Comparison of ENCODE assay signal across 25 cellular contexts in genomic region chr13:114033541-114034315, GRCh38. TPM values are rescaled to one million over a fixed set of nuclear protein-coding genes. Genes with fewer than 3 reads are reported as not detected.
DNase-seq lines count a peak whose midpoint lies in the region; ATAC-seq and TF ChIP-seq lines count a peak whose summit lies in the region.
"Had no signal": no experiment of that assay in that cellular context is flagged by ENCODE, and none has a peak within 500 bp of the region (broad histone marks: within the 10 kb centered on the region; RNA-seq: fewer than 3 reads in every experiment).

No MANE protein-coding gene starts in this region.

- H3K27me3 ChIP-seq in ACC112 (ENCODE audit: insufficient read depth, low read length), result no peaks in the 10 kb centered on the region
- H3K27me3 ChIP-seq in adipocyte (replicated peaks; ENCODE audit: control insufficient read depth, insufficient read depth, low read length), result no peaks in the 10 kb centered on the region
- H3K27me3 ChIP-seq in fibroblast of lung (ENCODE audit: control insufficient read depth, insufficient read depth, low read length), result no peaks in the 10 kb centered on the region
- H3K27me3 ChIP-seq: pancreas, thyroid gland had no signal

- peak overlapping the region; percentile 78 for H3K27ac Mint-ChIP-seq in stimulated activated effector memory CD8-positive, alpha-beta T cell treated with anti-CD3 and anti-CD28 coated beads, Interleukin-12 subunit alpha, Interleukin-12 subunit beta, amount 100 ng/mL, for 72 hours

- H3K27ac ChIP-seq in ACC112 (ENCODE audit: low read depth, low read length) (0 out of 2 replicates have a peak overlapping the region, but pooled peaks have one; percentile 46), fibroblast of lung (ENCODE audit: insufficient read depth, low read length) (peak overlapping the region; percentile 83)
- H3K27ac ChIP-seq: epithelial cell of prostate, pancreas, thyroid gland had no signal

- peaks cover 48% of the 10 kb centered on the region for H3K36me3 Mint-ChIP-seq in stimulated activated effector memory CD8-positive, alpha-beta T cell treated with anti-CD3 and anti-CD28 coated beads, Interleukin-12 subunit alpha, Interleukin-12 subunit beta, amount 100 ng/mL, for 72 hours

- no peaks in the 10 kb centered on the region for H4K20me1 ChIP-seq in fibroblast of lung (ENCODE audit: control insufficient read depth, extremely low read depth, insufficient read depth, low read length)

- H3K4me1 ChIP-seq in ACC112 (ENCODE audit: control insufficient read depth, insufficient read depth, low read length, unreplicated experiment), result peaks cover 19% of the 10 kb centered on the region
- peaks cover 55% of the 10 kb centered on the region for H3K4me1 ChIP-seq in adipocyte (ENCODE audit: control insufficient read depth, insufficient read depth, low read length)
- peaks cover 41% of the 10 kb centered on the region for H3K4me1 ChIP-seq in fibroblast of lung (ENCODE audit: control insufficient read depth, extremely low read depth, insufficient read depth, low read length)
- H3K4me1 ChIP-seq: pancreas had no signal

- peak overlapping the region; percentile 77 for H3K4me2 ChIP-seq in fibroblast of lung (ENCODE audit: extremely low read depth, insufficient read depth, low read length)
- H3K4me2 ChIP-seq: GM23338 had no signal

- H3K4me3 ChIP-seq in ACC112 (ENCODE audit: low read depth, low read length) (no peak overlapping the region), adipocyte (ENCODE audit: low read length) (peak overlapping the region; percentile 65), fibroblast of lung (replicated peaks in 1 of 4; ENCODE audit: control extremely low read depth in 1 of 4, insufficient read depth in 1 of 4, low read depth in 3 of 4, low read length in 4 of 4) (peak overlapping the region in 1 of 4 experiments; percentile 3)
- H3K4me3 ChIP-seq: GM23338, pancreas, thyroid gland had no signal

- H3K9ac ChIP-seq in adipocyte (ENCODE audit: low read length) (peak overlapping the region; percentile 73), fibroblast of lung (ENCODE audit: insufficient read depth, low read length) (peak overlapping the region; percentile 36)

- H2AFZ ChIP-seq in ACC112 (ENCODE audit: low read length, unreplicated experiment) (no peak overlapping the region), fibroblast of lung (ENCODE audit: low read length) (no peak overlapping the region)
- H2AFZ ChIP-seq: GM23338 had no signal

- peaks cover 51% of the 10 kb centered on the region for H3K4me1 Mint-ChIP-seq in stimulated activated effector memory CD8-positive, alpha-beta T cell treated with anti-CD3 and anti-CD28 coated beads, Interleukin-12 subunit alpha, Interleukin-12 subunit beta, amount 100 ng/mL, for 72 hours

- H3K9me3 ChIP-seq in adipocyte (ENCODE audit: control insufficient read depth, low read length) (no peaks in the 10 kb centered on the region), fibroblast of lung (ENCODE audit: control insufficient read depth, insufficient read depth, low read depth, low read length) (no peaks in the 10 kb centered on the region)
- H3K9me3 ChIP-seq: pancreas, thyroid gland had no signal

- DNase-seq in adipocyte (ENCODE audit: low read depth), result no peak
- peak in 1 of 2 donors; percentile 23 for DNase-seq in fibroblast of lung (ENCODE audit: low read depth in 2 of 2)
- DNase-seq in stimulated activated effector memory CD8-positive, alpha-beta T cell treated with anti-CD3 and anti-CD28 coated beads, Interleukin-12 subunit alpha, Interleukin-12 subunit beta, amount 100 ng/mL, for 72 hours (ENCODE audit: low spot score in 2 of 2), result no peak
- DNase-seq in activated CD4-positive, alpha-beta T cell treated with anti-CD3 and anti-CD28 coated beads for 48 hours, result no peak
- DNase-seq: ACHN; activated CD4-positive, alpha-beta T cell treated with anti-CD3 and anti-CD28 coated beads for 1 hour; activated effector memory CD4-positive, alpha-beta T cell treated with Interleukin-2 at 50 U/mL for 16 hours; CD4-positive, CD25-positive, alpha-beta regulatory T cell; dermis blood vessel endothelial cell; DMS53; NCI-H1436 treated with DMSO at 0.1 percent for 48 hours; NCI-H82; pancreas; PC-3; stimulated activated CD4-positive, alpha-beta T cell treated with anti-CD3 and anti-CD28 coated beads, Interleukin-2, amount 100 ng/mL, for 24 hours; T1000; thyroid gland had no signal

- peaks cover 8% of the 10 kb centered on the region; the same call in 1 of the 2 replicates for H3K36me3 ChIP-seq in ACC112 (ENCODE audit: insufficient read depth, low read length)
- peaks cover 21% of the 10 kb centered on the region for H3K36me3 ChIP-seq in adipocyte (ENCODE audit: control insufficient read depth, insufficient read depth, low read length, severe bottlenecking)
- H3K36me3 ChIP-seq in fibroblast of lung (ENCODE audit: control insufficient read depth, insufficient read depth, low read length), result peaks cover 20% of the 10 kb centered on the region
- H3K36me3 ChIP-seq: pancreas, thyroid gland had no signal

- ATAC-seq in stimulated activated effector memory CD8-positive, alpha-beta T cell treated with anti-CD3 and anti-CD28 coated beads, Interleukin-12 subunit alpha, Interleukin-12 subunit beta, amount 100 ng/mL, for 72 hours, result no peak
- ATAC-seq in HG02870 (IDR thresholded peaks at IDR 0.05; ENCODE audit: unreplicated experiment), result no peak
- no peak for ATAC-seq in GM21367 (IDR thresholded peaks at IDR 0.05; ENCODE audit: unreplicated experiment)
- ATAC-seq in GM21619 (IDR thresholded peaks at IDR 0.05; ENCODE audit: unreplicated experiment), result no peak
- ATAC-seq: GM23338, pancreas, PC-3, sciatic nerve, SK-N-SH treated with all-trans-retinoic acid at 6 μM for 48 hours had no signal

- no peak overlapping the region for H3K4me3 Mint-ChIP-seq in stimulated activated effector memory CD8-positive, alpha-beta T cell treated with anti-CD3 and anti-CD28 coated beads, Interleukin-12 subunit alpha, Interleukin-12 subunit beta, amount 100 ng/mL, for 72 hours
- H3K4me3 Mint-ChIP-seq: GM23338 had no signal

- H3K9me3 Mint-ChIP-seq in stimulated activated effector memory CD8-positive, alpha-beta T cell treated with anti-CD3 and anti-CD28 coated beads, Interleukin-12 subunit alpha, Interleukin-12 subunit beta, amount 100 ng/mL, for 72 hours, result no peaks in the 10 kb centered on the region

- no peak for TF ChIP-seq CTCF in fibroblast of lung (conservative IDR thresholded peaks at IDR 0.05 in 1 of 2, IDR thresholded peaks at IDR 0.05 in 1 of 2; ENCODE audit: low read depth in 1 of 2, low read length in 2 of 2)

- peaks cover 51% of the 10 kb centered on the region for H3K79me2 ChIP-seq in ACC112 (ENCODE audit: control insufficient read depth, insufficient read depth, low read length, unreplicated experiment)
- peaks cover 84% of the 10 kb centered on the region for H3K79me2 ChIP-seq in fibroblast of lung (ENCODE audit: control insufficient read depth, insufficient read depth, low read length)

RNA-seq across cellular contexts. Expression of gene C13orf46, which starts 59.9 kb away (rescaled TPM):
- 0.26 and 0.50 TPM in 2 replicates for total RNA-seq in fibroblast of lung
- polyA plus RNA-seq in fibroblast of lung, result 0.54 and 0.56 TPM in 2 replicates
- 0.18 and 0.82 TPM in 2 replicates for polyA plus RNA-seq in fibroblast of lung (2012)
- polyA minus RNA-seq in fibroblast of lung (ENCODE audit: low replicate concordance), result 6.3 and 6.4 TPM in 2 replicates
